Comparison of ENCODE assay signal across 28 cellular contexts in the genomic region with DNA sequence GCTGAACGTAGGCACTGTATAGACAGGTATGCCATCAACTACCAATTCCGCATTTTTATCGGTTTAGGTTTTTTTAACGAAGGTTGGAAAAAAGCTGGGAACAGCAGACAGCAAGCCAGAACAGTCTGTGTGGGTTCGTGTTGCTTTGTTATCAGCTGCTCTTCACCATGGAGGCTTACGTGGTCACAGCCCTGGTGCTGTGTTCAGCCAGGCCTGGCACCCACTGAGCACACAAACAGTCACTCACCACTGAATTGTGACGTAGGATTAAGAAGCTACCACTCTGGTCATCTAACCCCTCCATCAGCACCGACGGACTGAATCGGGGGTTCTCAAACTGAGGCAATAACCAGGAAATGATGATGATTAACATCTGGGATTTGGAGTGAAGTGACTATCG. TPM values are rescaled to one million over a fixed set of nuclear protein-coding genes. Genes with fewer than 3 reads are reported as not detected.
"Had no signal": no experiment of that assay in that cellular context is flagged by ENCODE, and none has a peak within 500 bp of the region (broad histone marks: within the 10 kb centered on the region; RNA-seq: fewer than 3 reads in every experiment).

No MANE protein-coding gene starts in this region.

- H3K27me3 ChIP-seq: ascending aorta, body of pancreas, SJSA1 had no signal

- H3K4me1 ChIP-seq: ascending aorta, body of pancreas had no signal

- H3K27ac ChIP-seq: ascending aorta, body of pancreas, SJSA1 had no signal

- H3K9me3 ChIP-seq: ascending aorta, body of pancreas had no signal

- H3K9me3 Mint-ChIP-seq: activated B cell treated with CpG ODN at 0.5 μM for 24 hours; activated CD4-positive, alpha-beta T cell treated with anti-CD3 and anti-CD28 coated beads, Interleukin-2, amount 10 ng/mL, durations not matched to agents 24 days and 14 days; activated naive CD4-positive, alpha-beta T cell treated with anti-CD3 and anti-CD28 coated beads, Interleukin-2, amount 50 U/mL, for 24 hours; activated T-cell treated with anti-CD3 and anti-CD28 coated beads, Interleukin-2, amount 50 U/mL, for 24 hours; activated T-helper 1 cell treated with anti-CD3 and anti-CD28 coated beads, Interleukin-12 subunit alpha, Interleukin-12 subunit beta, Interleukin-2, Interleukin-4 antibody, amounts not matched to agents 30 ng/mL and 10 ng/mL and 1 ng/mL, durations not matched to agents 14 hours and 24 hours and 36 hours; T-helper 1 cell treated with Interleukin-12 subunit alpha and Interleukin-12 subunit beta and Interleukin-4 antibody, amounts not matched to agents 30 μg/mL and 1 μg/mL, for 36 hours had no signal

- H3K27ac Mint-ChIP-seq: activated B cell treated with CpG ODN at 0.5 μM for 24 hours; activated naive CD4-positive, alpha-beta T cell treated with anti-CD3 and anti-CD28 coated beads, Interleukin-2, amount 50 U/mL, for 24 hours; activated T-cell treated with anti-CD3 and anti-CD28 coated beads, Interleukin-2, amount 50 U/mL, for 24 hours had no signal

- DNase-seq: activated B cell treated with CpG ODN at 0.5 μM for 24 hours; activated CD4-positive, alpha-beta T cell treated with anti-CD3 and anti-CD28 coated beads for 1 hour; activated CD4-positive, alpha-beta T cell treated with anti-CD3 and anti-CD28 coated beads, Interleukin-2, amount 10 ng/mL, durations not matched to agents 24 days and 14 days; activated CD4-positive, alpha-beta T cell treated with anti-CD3 and anti-CD28 coated beads, Interleukin-2, amount 50 U/mL, for 48 hours; activated CD8-positive, alpha-beta memory T cell treated with anti-CD3 and anti-CD28 coated beads, Interleukin-2, amount 10 ng/mL, durations not matched to agents 7 days and 5 days; activated effector memory CD4-positive, alpha-beta T cell treated with Interleukin-2 at 50 U/mL for 16 hours; activated naive CD4-positive, alpha-beta T cell; activated T-cell treated with anti-CD3 and anti-CD28 coated beads, Interleukin-2, amount 50 U/mL, for 24 hours; amniotic stem cell; body of pancreas; IMR-90; KG1; NCI-H1092 treated with DMSO at 0.1 percent for 48 hours; NCI-H1417 treated with DMSO at 0.1 percent for 48 hours; NCI-H1694 treated with DMSO at 0.1 percent for 48 hours; NCI-H2029 treated with DMSO at 0.1 percent for 48 hours; NCI-H345; NCI-H510A; NCI-H526 treated with DMSO at 0.1 percent for 48 hours; NCI-H82; T-helper 9 cell had no signal

- H3K27me3 Mint-ChIP-seq: activated B cell treated with CpG ODN at 0.5 μM for 24 hours; activated CD4-positive, alpha-beta T cell treated with anti-CD3 and anti-CD28 coated beads, Interleukin-2, amount 10 ng/mL, durations not matched to agents 24 days and 14 days; activated CD8-positive, alpha-beta memory T cell treated with anti-CD3 and anti-CD28 coated beads, Interleukin-2, amount 10 ng/mL, durations not matched to agents 7 days and 5 days; activated naive CD4-positive, alpha-beta T cell treated with anti-CD3 and anti-CD28 coated beads, Interleukin-2, amount 50 U/mL, for 24 hours; activated T-cell treated with anti-CD3 and anti-CD28 coated beads, Interleukin-2, amount 50 U/mL, for 24 hours had no signal

- ATAC-seq: activated CD8-positive, alpha-beta memory T cell treated with anti-CD3 and anti-CD28 coated beads, Interleukin-2, amount 10 ng/mL, durations not matched to agents 7 days and 5 days; body of pancreas; SK-N-SH treated with all-trans-retinoic acid at 6 μM for 48 hours had no signal

- H3K4me1 Mint-ChIP-seq: activated B cell treated with CpG ODN at 0.5 μM for 24 hours had no signal

- H3K4me3 ChIP-seq: ascending aorta, body of pancreas, SJSA1 had no signal

- H3K4me3 Mint-ChIP-seq: activated B cell treated with CpG ODN at 0.5 μM for 24 hours; activated CD4-positive, alpha-beta T cell treated with anti-CD3 and anti-CD28 coated beads, Interleukin-2, amount 10 ng/mL, durations not matched to agents 24 days and 14 days; activated CD8-positive, alpha-beta memory T cell treated with anti-CD3 and anti-CD28 coated beads, Interleukin-2, amount 10 ng/mL, durations not matched to agents 7 days and 5 days; activated naive CD4-positive, alpha-beta T cell treated with anti-CD3 and anti-CD28 coated beads, Interleukin-2, amount 50 U/mL, for 24 hours; activated T-cell treated with anti-CD3 and anti-CD28 coated beads, Interleukin-2, amount 50 U/mL, for 24 hours; activated T-helper 1 cell treated with anti-CD3 and anti-CD28 coated beads, Interleukin-12 subunit alpha, Interleukin-12 subunit beta, Interleukin-2, Interleukin-4 antibody, amounts not matched to agents 30 ng/mL and 10 ng/mL and 1 ng/mL, durations not matched to agents 14 hours and 24 hours and 36 hours; T-helper 1 cell treated with Interleukin-12 subunit alpha and Interleukin-12 subunit beta and Interleukin-4 antibody, amounts not matched to agents 30 μg/mL and 1 μg/mL, for 36 hours had no signal

RNA-seq across cellular contexts. Expression of a gene that starts 20.0 kb away (rescaled TPM):
- total RNA-seq: ascending aorta had no signal

RNA-seq across cellular contexts. Expression of a gene that starts 40.1 kb away (rescaled TPM):
- total RNA-seq: bronchial epithelial cell, SJSA1 had no signal
